ENCODE assay signal across 8 cellular contexts in genomic region chr1:92298573-92299476, GRCh38. TPM values are rescaled to one million over a fixed set of nuclear protein-coding genes. Genes with fewer than 3 reads are reported as not detected.
A peak's percentile ranks its signal among the peaks of the same experiment; 100 is the strongest.
DNase-seq lines count a peak whose midpoint lies in the region; ATAC-seq and TF ChIP-seq lines count a peak whose summit lies in the region.

Gene GLMN, minus strand, starts transcription at chr1:92298987. Its CDS starts 988 bp downstream, at chr1:92297999.
Gene RPAP2, plus strand, starts transcription at chr1:92299059. Its CDS starts 15 bp downstream, at chr1:92299074.

- H3K9ac ChIP-seq in HUES64 (ENCODE audit: low read depth, low read length), result peak within 1 kb of the TSS; percentile 96

- peak within 1 kb of the TSS; percentile 94 for H2AFZ ChIP-seq in OCI-LY7 (ENCODE audit: low read length)

- 0 out of 2 replicates have a peak, but pooled peaks have one; percentile 3 for TF ChIP-seq CTCF in OCI-LY7 (conservative IDR thresholded peaks at IDR 0.05; ENCODE audit: low read length)

- H3K27ac ChIP-seq in HUES64 (ENCODE audit: low read depth, low read length), result peak within 1 kb of the TSS; percentile 91
- peak within 1 kb of the TSS; percentile 56 for H3K27ac ChIP-seq in OCI-LY7 (ENCODE audit: low read depth, low read length, poor library complexity, severe bottlenecking)
- H3K27ac ChIP-seq in muscle layer of duodenum (ENCODE audit: low read length), result peak within 1 kb of the TSS; percentile 92

- CTCF ChIA-PET in OCI-LY7 (lab: Charles Lee; ENCODE audit: unreplicated experiment), result interaction anchor here (0.6 kb wide), 1 partner anchor 26 kb away, joined by 3 read pairs; no protein-coding TSS in a partner anchor

- no TSS peak for BruUV-seq in OCI-LY7 (replicated peaks; lab: Mats Ljungman, UMichigan)

- peak; percentile 99 for ATAC-seq in GM21515 (IDR thresholded peaks at IDR 0.05; ENCODE audit: unreplicated experiment)

- POLR2A ChIA-PET in OCI-LY7 (lab: Charles Lee), result interaction anchor here (0.6 to 2.4 kb wide), 4 partner anchors 9 to 191 kb away, joined by 3 to 8 read pairs (median 4); no protein-coding TSS in a partner anchor

- no peaks in the 10 kb centered on the region for H3K9me3 ChIP-seq in HUES64 (ENCODE audit: insufficient read depth, low read depth, low read length)
- no peaks in the 10 kb centered on the region for H3K9me3 ChIP-seq in OCI-LY7 (ENCODE audit: low read length)
- no peaks in the 10 kb centered on the region for H3K9me3 ChIP-seq in muscle layer of duodenum (ENCODE audit: control insufficient read depth in 1 of 2, low read length in 2 of 2)

- H3K27me3 ChIP-seq in HUES64 (ENCODE audit: insufficient read depth, low read length) (no peaks in the 10 kb centered on the region), muscle layer of duodenum (ENCODE audit: low read depth, low read length) (no peaks in the 10 kb centered on the region)

- H3K4me2 ChIP-seq in OCI-LY7 (ENCODE audit: low read length), result peak within 1 kb of the TSS; percentile 87

- H3K36me3 ChIP-seq in HUES64 (ENCODE audit: insufficient read depth, low read length) (peaks cover 51% of the 10 kb centered on the region), OCI-LY7 (ENCODE audit: insufficient read depth, low read length) (peaks cover 38% of the 10 kb centered on the region), muscle layer of duodenum (ENCODE audit: control insufficient read depth in 1 of 2, insufficient read depth in 2 of 2, low read length in 2 of 2) (peaks cover 3 to 8% of the 10 kb centered on the region in 2 donors)

- WGBS in HUES64, result under 1% methylated on average over 76 of the region's 76 CpGs

- H3K4me1 ChIP-seq in HUES64 (ENCODE audit: insufficient read depth, low read length) (peaks cover 13% of the 10 kb centered on the region; the same call in 1 of the 2 replicates), OCI-LY7 (ENCODE audit: insufficient read depth, low read length, poor library complexity, severe bottlenecking) (peaks cover 18% of the 10 kb centered on the region), muscle layer of duodenum (ENCODE audit: control insufficient read depth in 1 of 2, insufficient read depth in 2 of 2, low read length in 2 of 2) (peaks cover 0 to 12% of the 10 kb centered on the region in 2 donors)

- peaks cover 34% of the 10 kb centered on the region; the same call in 1 of the 2 replicates for H3K79me2 ChIP-seq in OCI-LY7 (ENCODE audit: insufficient read depth, low read depth, low read length)

- intact Hi-C loops in OCI-LY7 (cut with micrococcal nuclease; ENCODE audit: unreplicated experiment), result loop anchor here (2.0 to 10.0 kb wide), 3 partner anchors 797 to 1610 kb away; partner anchors contain the start of genes CDC7 and GCLM

- peak within 1 kb of the TSS; percentile 93 for H3K4me3 ChIP-seq in HUES64 (ENCODE audit: low read length)
- peak within 1 kb of the TSS; percentile 88 for H3K4me3 ChIP-seq in OCI-LY7 (ENCODE audit: low read depth, low read length, poor library complexity, severe bottlenecking)
- peak within 1 kb of the TSS; percentile 81 to 94 for H3K4me3 ChIP-seq in muscle layer of duodenum (ENCODE audit: low read depth in 1 of 2, low read length in 2 of 2)

- TF ChIP-seq POLR2A in erythroblast (IDR thresholded peaks at IDR 0.05; ENCODE audit: low read length), result peak; percentile 87

- no peaks in the 10 kb centered on the region for H3K9me2 ChIP-seq in OCI-LY7 (ENCODE audit: insufficient read depth, low read length)

- no peaks in the 10 kb centered on the region for H4K20me1 ChIP-seq in OCI-LY7 (ENCODE audit: insufficient read depth, low read length)

- DNase-seq in DMS153 (lab: John Stamatoyannopoulos, UW), result peak; percentile 78
- peak; percentile 89 for DNase-seq in OCI-LY7 (ENCODE audit: low spot score)
- peak; percentile 81 for DNase-seq in activated T-cell treated with anti-CD3 and anti-CD28 coated beads, Interleukin-2, amount 50 U/mL, for 1 hour
- DNase-seq in erythroblast (lab: John Stamatoyannopoulos, UW), result peak; percentile 87 to 92
- peak; percentile 49 for DNase-seq in stimulated activated CD8-positive, alpha-beta memory T cell treated with anti-CD3 and anti-CD28 coated beads, Interleukin-7, amount 100 ng/mL, for 24 hours (ENCODE audit: low read depth)

RNA-seq across cellular contexts. Expression of gene GLMN, which starts in this region (rescaled TPM):
- polyA plus RNA-seq in HUES64 (2013, experiment 1 of 2), result 29.5 TPM
- polyA plus RNA-seq in HUES64 (2013, experiment 2 of 2), result 25.8 TPM
- 12.4 and 12.6 TPM in 2 replicates for total RNA-seq in OCI-LY7 (2014; rRNA removed; shearing (Covaris generic))
- 14.6 and 15.5 TPM in 2 replicates for total RNA-seq in OCI-LY7 (2022)

RNA-seq across cellular contexts. Expression of gene RPAP2, which starts in this region (rescaled TPM):
- polyA plus RNA-seq in HUES64 (2013, experiment 1 of 2), result 20.7 TPM
- 19.5 TPM for polyA plus RNA-seq in HUES64 (2013, experiment 2 of 2)
- total RNA-seq in OCI-LY7 (2014; rRNA removed; shearing (Covaris generic)), result 2.2 and 8.6 TPM in 2 replicates
- total RNA-seq in OCI-LY7 (2022), result 20.8 and 21.9 TPM in 2 replicates

Comparison
In these comparisons a context has a peak if more than half of its experiments do, and no peak if none do; other contexts are left out.
1. Peak in every context shown above with its lines: DNase-seq, ATAC-seq, H3K4me3 ChIP-seq and H3K27ac ChIP-seq.